ENCODE assay signal across 27 cellular contexts in the genomic region with DNA sequence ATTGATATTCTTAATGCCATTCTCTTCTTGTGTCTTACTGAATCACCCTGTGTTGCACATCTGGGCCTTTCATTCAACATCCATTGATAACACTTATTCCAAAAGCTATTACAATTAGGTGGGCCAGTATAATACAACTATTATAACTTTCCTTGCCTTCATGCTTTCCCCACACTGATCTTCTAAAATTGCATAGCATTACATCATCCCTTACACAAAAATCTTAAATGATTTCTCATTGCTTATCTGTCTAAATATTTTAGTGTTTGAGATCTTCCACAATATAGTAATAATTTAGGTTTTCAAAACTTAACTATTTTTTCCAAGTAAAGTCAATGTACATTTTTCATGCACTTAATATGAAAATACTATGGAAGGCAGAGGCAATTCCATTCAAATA.
"Had no signal": no experiment of that assay in that cellular context is flagged by ENCODE, and none has a peak within 500 bp of the region (broad histone marks: within the 10 kb centered on the region; RNA-seq: fewer than 3 reads in every experiment).

No MANE protein-coding gene starts in this region.

- H3K4me3 ChIP-seq: adrenal gland, body of pancreas, esophagus squamous epithelium had no signal

- H3K4me1 ChIP-seq: adrenal gland, body of pancreas, esophagus squamous epithelium had no signal

- ATAC-seq: activated CD4-positive, CD25-positive, alpha-beta regulatory T cell treated with anti-CD3 and anti-CD28 coated beads, Interleukin-2, amount 50 U/mL, for 24 hours; activated CD8-positive, alpha-beta T cell treated with anti-CD3 and anti-CD28 coated beads for 36 hours; activated T-cell treated with anti-CD3 and anti-CD28 coated beads, Interleukin-2, amount 50 U/mL, for 4 hours; activated T-helper 17 cell treated with anti-CD3 and anti-CD28 coated beads, Interleukin-2, amount 50 U/mL, for 72 hours; body of pancreas; T-helper 17 cell had no signal

- DNase-seq: activated B cell treated with CpG ODN at 0.5 μM for 24 hours; activated CD4-positive, alpha-beta T cell treated with anti-CD3 and anti-CD28 coated beads for 48 hours; activated CD4-positive, alpha-beta T cell treated with anti-CD3 and anti-CD28 coated beads, Interleukin-2, amount 50 U/mL, for 1 hour; activated CD4-positive, alpha-beta T cell treated with anti-CD3 and anti-CD28 coated beads, Interleukin-2, amount 50 U/mL, for 48 hours; activated CD8-positive, alpha-beta memory T cell treated with anti-CD3 and anti-CD28 coated beads for 24 hours; activated CD8-positive, alpha-beta T cell treated with anti-CD3 and anti-CD28 coated beads for 36 hours; activated effector memory CD4-positive, alpha-beta T cell treated with Interleukin-2 at 50 U/mL for 16 hours; activated gamma-delta T cell treated with Interleukin-2 at 50 U/mL for 16 hours; activated naive CD4-positive, alpha-beta T cell treated with anti-CD3 and anti-CD28 coated beads, Interleukin-2, amount 50 U/mL, for 16 hours; activated naive CD4-positive, alpha-beta T cell treated with Interleukin-2 at 50 U/mL for 16 hours; activated T-cell treated with anti-CD3 and anti-CD28 coated beads, Interleukin-2, amount 50 U/mL, for 4 hours; adrenal gland; amygdala; aorta; body of pancreas; caudate nucleus; cortex of kidney; effector CD8-positive, alpha-beta T cell; esophagus squamous epithelium; foreskin fibroblast; head of caudate nucleus; T-helper 17 cell; T1000; WERI-Rb-1 had no signal

- H3K36me3 ChIP-seq: adrenal gland, esophagus squamous epithelium, WERI-Rb-1 had no signal

- H3K27ac ChIP-seq: adrenal gland, body of pancreas, epithelial cell of prostate, esophagus squamous epithelium, WERI-Rb-1 had no signal

- H3K9me3 ChIP-seq: adrenal gland, body of pancreas, esophagus squamous epithelium had no signal

- H3K27me3 ChIP-seq: adrenal gland, body of pancreas, esophagus squamous epithelium had no signal
